9 cellular contexts compared by ENCODE assay signal in genomic region chr17:4858068-4858879, GRCh38. TPM values are rescaled to one million over a fixed set of nuclear protein-coding genes. Genes with fewer than 3 reads are reported as not detected.
DNase-seq lines count a peak whose midpoint lies in the region; ATAC-seq and TF ChIP-seq lines count a peak whose summit lies in the region.
"Had no signal": no experiment of that assay in that cellular context is flagged by ENCODE, and none has a peak within 500 bp of the region (broad histone marks: within the 10 kb centered on the region; RNA-seq: fewer than 3 reads in every experiment).

No MANE protein-coding gene starts in this region.

- peak overlapping the region; percentile 71 for H3K4me3 Mint-ChIP-seq in endothelial cell (ENCODE audit: unreplicated experiment)
- no peak overlapping the region for H3K4me3 Mint-ChIP-seq in stimulated activated naive CD8-positive, alpha-beta T cell treated with anti-CD3 and anti-CD28 coated beads, Interleukin-15, amount 100 ng/mL, for 72 hours

- DNase-seq in NCI-H69 (lab: John Stamatoyannopoulos, UW) (peak; percentile 3), endothelial cell (ENCODE audit: low spot score) (peak; percentile 49), right lobe of liver (no peak), substantia nigra (lab: John Stamatoyannopoulos, UW) (peak in 44 of 49 donors; percentile 27 to 88 (median 69))
- DNase-seq in stimulated activated naive CD8-positive, alpha-beta T cell treated with anti-CD3 and anti-CD28 coated beads, Interleukin-15, amount 100 ng/mL, for 72 hours = no peak
- DNase-seq in activated T-cell treated with anti-CD3 and anti-CD28 coated beads, Interleukin-2, amount 50 U/mL, for 1 hour = no peak

- no peak for TF ChIP-seq POLR2A in right lobe of liver (IDR thresholded peaks at IDR 0.05)

- peak overlapping the region; percentile 99 for H3K27ac Mint-ChIP-seq in endothelial cell (ENCODE audit: unreplicated experiment)
- peak overlapping the region in 1 of 2 donors; percentile 7 for H3K27ac Mint-ChIP-seq in stimulated activated naive CD8-positive, alpha-beta T cell treated with anti-CD3 and anti-CD28 coated beads, Interleukin-15, amount 100 ng/mL, for 72 hours

- peaks cover 14% of the 10 kb centered on the region for H3K36me3 Mint-ChIP-seq in endothelial cell (ENCODE audit: low read depth, unreplicated experiment)

- intact Hi-C loops in right lobe of liver (cut with DNase I) = no loop called here

- no peaks in the 10 kb centered on the region for H3K9me3 ChIP-seq in right lobe of liver

- peak overlapping the region; percentile 9 to 40 (median 17) for H3K27ac ChIP-seq in right lobe of liver
- H3K27ac ChIP-seq in substantia nigra (ENCODE audit: low read depth, low read length, poor library complexity, severe bottlenecking) = peak overlapping the region; percentile 96

- no peaks in the 10 kb centered on the region for H3K9me3 Mint-ChIP-seq in endothelial cell (ENCODE audit: unreplicated experiment)
- no peaks in the 10 kb centered on the region for H3K9me3 Mint-ChIP-seq in stimulated activated naive CD8-positive, alpha-beta T cell treated with anti-CD3 and anti-CD28 coated beads, Interleukin-15, amount 100 ng/mL, for 72 hours

- no peak for TF ChIP-seq CTCF in endothelial cell (IDR thresholded peaks at IDR 0.05; ENCODE audit: unreplicated experiment)
- TF ChIP-seq CTCF in right lobe of liver (IDR thresholded peaks at IDR 0.05) = no peak

- no peaks in the 10 kb centered on the region for H3K27me3 ChIP-seq in right lobe of liver

- peaks cover 62% of the 10 kb centered on the region for H3K4me1 Mint-ChIP-seq in endothelial cell (ENCODE audit: unreplicated experiment)
- H3K4me1 Mint-ChIP-seq in stimulated activated naive CD8-positive, alpha-beta T cell treated with anti-CD3 and anti-CD28 coated beads, Interleukin-15, amount 100 ng/mL, for 72 hours = peaks cover 25% of the 10 kb centered on the region

- H3K4me1 ChIP-seq in right lobe of liver = no peaks in the 10 kb centered on the region

- H3K36me3 ChIP-seq in right lobe of liver = no peaks in the 10 kb centered on the region

- 62% methylated on average over 6 of the region's 7 CpGs for WGBS in right lobe of liver (ENCODE audit: insufficient coverage, low coverage, low lambda C conversion rate, missing lambda C conversion rate)

- H3K4me3 ChIP-seq in right lobe of liver = no peak overlapping the region

- ATAC-seq in right lobe of liver (peak; percentile 62 to 79 (median 72)), HG03175 (IDR thresholded peaks at IDR 0.05; ENCODE audit: unreplicated experiment) (no peak), GM18502 (IDR thresholded peaks at IDR 0.05; ENCODE audit: poor library complexity, unreplicated experiment) (no peak)
- ATAC-seq in stimulated activated naive CD8-positive, alpha-beta T cell treated with anti-CD3 and anti-CD28 coated beads, Interleukin-15, amount 100 ng/mL, for 72 hours = no peak

- H3K27me3 Mint-ChIP-seq in endothelial cell (ENCODE audit: unreplicated experiment) = peaks cover 13% of the 10 kb centered on the region
- no peaks in the 10 kb centered on the region for H3K27me3 Mint-ChIP-seq in stimulated activated naive CD8-positive, alpha-beta T cell treated with anti-CD3 and anti-CD28 coated beads, Interleukin-15, amount 100 ng/mL, for 72 hours

RNA-seq across cellular contexts. Expression of gene MINK1, which starts 25.1 kb away (rescaled TPM):
- 176 TPM for total RNA-seq in endothelial cell (ENCODE audit: unreplicated experiment)
- total RNA-seq in right lobe of liver = 10 to 100 TPM; 20.3 to 42.5 (median 28.0) TPM

RNA-seq across cellular contexts. Expression of gene C17orf107, which starts 41.1 kb away (rescaled TPM):
- total RNA-seq in endothelial cell (ENCODE audit: unreplicated experiment) (2.3 TPM), right lobe of liver (1 to 10 TPM; 1.6 to 4.0 (median 3.2) TPM)

RNA-seq across cellular contexts. Expression of gene CHRNE, which starts 44.6 kb away (rescaled TPM):
- 1.2 TPM for total RNA-seq in endothelial cell (ENCODE audit: unreplicated experiment)
- total RNA-seq in right lobe of liver = 1 to 10 TPM; 1.4 to 2.9 (median 2.0) TPM
- total RNA-seq: NCI-H460 had no signal

RNA-seq across cellular contexts. Expression of gene PLD2, which starts 51.3 kb away (rescaled TPM):
- total RNA-seq in endothelial cell (ENCODE audit: unreplicated experiment) (86.5 TPM), right lobe of liver (10 to 100 TPM in 3 of 6 experiments, 1 to 10 TPM in 3; 8.2 to 27.3 (median 10.8) TPM)

Comparison
In these comparisons a context has a peak if more than half of its experiments do, and no peak if none do; other contexts are left out.
1. DNase-seq: peak in NCI-H69 (single experiment), endothelial cell (single experiment) and substantia nigra (44 of 49); none in right lobe of liver (0 of 3), stimulated activated naive CD8-positive, alpha-beta T cell treated with anti-CD3 and anti-CD28 coated beads, Interleukin-15, amount 100 ng/mL, for 72 hours (0 of 2) and activated T-cell treated with anti-CD3 and anti-CD28 coated beads, Interleukin-2, amount 50 U/mL, for 1 hour (single experiment).
2. ATAC-seq: peak in right lobe of liver (4 of 4); none in HG03175 (single experiment), stimulated activated naive CD8-positive, alpha-beta T cell treated with anti-CD3 and anti-CD28 coated beads, Interleukin-15, amount 100 ng/mL, for 72 hours (single experiment) and GM18502 (single experiment).